ENCODE assay signal across 14 cellular contexts in genomic region chr15:25989327-25989726, GRCh38.
DNase-seq lines count a peak whose midpoint lies in the region; ATAC-seq and TF ChIP-seq lines count a peak whose summit lies in the region.
"Had no signal": no experiment of that assay in that cellular context is flagged by ENCODE, and none has a peak within 500 bp of the region (broad histone marks: within the 10 kb centered on the region; RNA-seq: fewer than 3 reads in every experiment).

No MANE protein-coding gene starts in this region.

- H3K36me3 Mint-ChIP-seq in WTC11 = 0 out of 2 replicates have a peak, but pooled peaks cover 5% of the 10 kb centered on the region
- H3K36me3 Mint-ChIP-seq in neural crest cell (ENCODE audit: low read depth) = peaks cover 3% of the 10 kb centered on the region
- H3K36me3 Mint-ChIP-seq: natural killer cell had no signal

- H3K4me3 ChIP-seq in GM12864 (ENCODE audit: low read depth, low read length) = no peak overlapping the region
- H3K4me3 ChIP-seq: lung, thoracic aorta had no signal

- H3K27ac Mint-ChIP-seq in WTC11 = no peak overlapping the region
- peak overlapping the region; percentile 19 for H3K27ac Mint-ChIP-seq in neural crest cell (ENCODE audit: unreplicated experiment)
- H3K27ac Mint-ChIP-seq: CD4-positive, alpha-beta T cell; natural killer cell had no signal

- no peak overlapping the region for H3K4me3 Mint-ChIP-seq in WTC11
- no peak overlapping the region for H3K4me3 Mint-ChIP-seq in neural crest cell
- H3K4me3 Mint-ChIP-seq: CD4-positive, alpha-beta T cell; natural killer cell had no signal

- DNase-seq in GM12864 (ENCODE audit: low read depth) = no peak
- DNase-seq in WTC11 (ENCODE audit: low spot score) = peak; percentile 78
- no peak for DNase-seq in neural crest cell (ENCODE audit: low read depth, low spot score)
- no peak for DNase-seq in central memory CD4-positive, alpha-beta T cell
- DNase-seq: activated CD4-positive, CD25-positive, alpha-beta regulatory T cell; CD4-positive, alpha-beta T cell; DMS79 treated with DMSO at 0.1 percent for 48 hours; natural killer cell; NCI-H69 had no signal

- H3K27me3 Mint-ChIP-seq in WTC11 (ENCODE audit: low read depth) (no peaks in the 10 kb centered on the region), neural crest cell (ENCODE audit: low read depth) (no peaks in the 10 kb centered on the region)

- peak; percentile 40 for TF ChIP-seq CTCF in C4-2B (conservative IDR thresholded peaks at IDR 0.05)
- TF ChIP-seq CTCF in GM12864 (IDR thresholded peaks at IDR 0.05; ENCODE audit: low read depth, low read length, missing control alignments) = peak; percentile 5
- peak; percentile 45 for TF ChIP-seq CTCF in WTC11 (IDR thresholded peaks at IDR 0.05)
- no peak for TF ChIP-seq CTCF in neural crest cell (conservative IDR thresholded peaks at IDR 0.05)

- H3K4me1 Mint-ChIP-seq in WTC11 (peaks cover 18% of the 10 kb centered on the region), neural crest cell (peaks cover 16% of the 10 kb centered on the region)
- H3K4me1 Mint-ChIP-seq: natural killer cell had no signal

- peaks cover 33% of the 10 kb centered on the region for H3K9me3 Mint-ChIP-seq in WTC11
- H3K9me3 Mint-ChIP-seq in neural crest cell = peaks cover 15% of the 10 kb centered on the region
- H3K9me3 Mint-ChIP-seq: CD4-positive, alpha-beta T cell; natural killer cell had no signal

- H3K27ac ChIP-seq in C4-2B = no peak overlapping the region
- H3K27ac ChIP-seq: thoracic aorta had no signal

- peak; percentile 80 for ATAC-seq in WTC11
- no peak for ATAC-seq in GM18867 (IDR thresholded peaks at IDR 0.05; ENCODE audit: unreplicated experiment)
- ATAC-seq in GM21528 (IDR thresholded peaks at IDR 0.05; ENCODE audit: low FRiP score, unreplicated experiment) = no peak

- CTCF ChIA-PET in WTC11 (lab: Charles Lee) = no interaction called here

- POLR2A ChIA-PET in WTC11 (lab: Charles Lee) = no interaction called here

TF ChIP-seq in WTC11, 78 proteins besides CTCF, POLR2A, EP300 and RAD21:
- no peak for TF ChIP-seq ZNF219 (CRISPR knock-in tag; IDR thresholded peaks at IDR 0.05; ENCODE audit: borderline replicate concordance)
- TF ChIP-seq TEAD4 (CRISPR knock-in tag; IDR thresholded peaks at IDR 0.05) = no peak
- TF ChIP-seq ZSCAN18 (CRISPR knock-in tag; IDR thresholded peaks at IDR 0.05) = no peak
- no peak for TF ChIP-seq GRHL2 (CRISPR knock-in tag; IDR thresholded peaks at IDR 0.05; ENCODE audit: insufficient replicate concordance, severe bottlenecking)
- TF ChIP-seq ATF3 (CRISPR knock-in tag; conservative IDR thresholded peaks at IDR 0.05) = no peak
- no peak for TF ChIP-seq MAX (CRISPR knock-in tag; IDR thresholded peaks at IDR 0.05)
- no peak for TF ChIP-seq JUN (CRISPR knock-in tag; IDR thresholded peaks at IDR 0.05)
- TF ChIP-seq MXD4 (CRISPR knock-in tag; IDR thresholded peaks at IDR 0.05; ENCODE audit: borderline replicate concordance) = no peak
- no peak for TF ChIP-seq RELA (CRISPR knock-in tag; IDR thresholded peaks at IDR 0.05; ENCODE audit: borderline replicate concordance)
- TF ChIP-seq CBFB (CRISPR knock-in tag; IDR thresholded peaks at IDR 0.05; ENCODE audit: low read depth) = no peak
- TF ChIP-seq PREB (CRISPR knock-in tag; IDR thresholded peaks at IDR 0.05; ENCODE audit: borderline replicate concordance) = no peak
- no peak for TF ChIP-seq ELF4 (CRISPR knock-in tag; IDR thresholded peaks at IDR 0.05; ENCODE audit: low read depth)
- TF ChIP-seq ZMAT4 (CRISPR knock-in tag; IDR thresholded peaks at IDR 0.05) = no peak
